37 cellular contexts compared by ENCODE assay signal in the genomic region with DNA sequence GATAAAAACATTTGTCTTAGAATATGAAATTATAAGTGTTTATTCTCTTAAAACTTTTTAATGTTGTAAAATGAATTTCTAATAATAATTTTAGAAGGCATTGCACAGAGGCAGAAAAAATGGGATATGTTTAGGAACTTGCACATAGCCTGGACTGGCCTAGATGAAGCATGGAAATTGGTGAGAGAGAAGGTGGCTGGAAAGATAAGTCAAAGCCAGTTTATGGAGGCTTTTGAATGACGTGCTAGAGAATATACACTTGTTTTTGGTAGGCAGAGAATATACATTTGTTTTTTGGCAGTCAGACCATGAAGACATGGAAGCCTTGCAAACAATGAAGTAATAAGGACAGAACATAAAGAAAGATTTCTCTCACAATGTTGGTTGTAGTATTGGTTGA. TPM values are rescaled to one million over a fixed set of nuclear protein-coding genes. Genes with fewer than 3 reads are reported as not detected.
"Had no signal": no experiment of that assay in that cellular context is flagged by ENCODE, and none has a peak within 500 bp of the region (broad histone marks: within the 10 kb centered on the region; RNA-seq: fewer than 3 reads in every experiment).

No MANE protein-coding gene starts in this region.

- H3K36me3 ChIP-seq: adrenal gland, brain microvascular endothelial cell, breast epithelium had no signal

- H3K27me3 ChIP-seq: adrenal gland, body of pancreas, brain microvascular endothelial cell, breast epithelium had no signal

- FAIRE-seq: astrocyte had no signal

- H3K4me3 ChIP-seq: adrenal gland, body of pancreas, breast epithelium had no signal

- H3K9me3 ChIP-seq: adrenal gland, body of pancreas, breast epithelium had no signal

- ATAC-seq: activated CD8-positive, alpha-beta T cell treated with anti-CD3 and anti-CD28 coated beads for 36 hours; activated naive CD4-positive, alpha-beta T cell treated with anti-CD3 and anti-CD28 coated beads, Interleukin-2, amount 50 U/mL, for 72 hours; activated T-cell treated with anti-CD3 and anti-CD28 coated beads, Interleukin-2, amount 50 U/mL, for 4 hours; activated T-cell treated with anti-CD3 and anti-CD28 coated beads, Interleukin-2, amount 50 U/mL, for 72 hours; activated T-helper 17 cell treated with anti-CD3 and anti-CD28 coated beads, Interleukin-2, amount 50 U/mL, for 72 hours; body of pancreas had no signal

- DNase-seq: activated B cell treated with CpG ODN at 0.5 μM for 24 hours; activated CD4-positive, alpha-beta memory T cell treated with anti-CD3 and anti-CD28 coated beads for 36 hours; activated CD4-positive, alpha-beta T cell treated with anti-CD3 and anti-CD28 coated beads for 4 hours; activated CD4-positive, alpha-beta T cell treated with anti-CD3 and anti-CD28 coated beads, Interleukin-2, amount 10 ng/mL, durations not matched to agents 24 days and 14 days; activated CD4-positive, alpha-beta T cell treated with anti-CD3 and anti-CD28 coated beads, Interleukin-2, amount 50 U/mL, for 1 hour; activated CD4-positive, alpha-beta T cell treated with anti-CD3 and anti-CD28 coated beads, Interleukin-2, amount 50 U/mL, for 4 hours; activated CD4-positive, CD25-positive, alpha-beta regulatory T cell treated with anti-CD3 and anti-CD28 coated beads, Interleukin-2, amount 50 U/mL, for 72 hours; activated CD8-positive, alpha-beta memory T cell treated with anti-CD3 and anti-CD28 coated beads, Interleukin-2, amount 50 U/mL, for 4 hours; activated CD8-positive, alpha-beta T cell treated with anti-CD3 and anti-CD28 coated beads for 36 hours; activated effector memory CD4-positive, alpha-beta T cell treated with anti-CD3 and anti-CD28 coated beads, Interleukin-2, amount 50 U/mL, for 16 hours; activated gamma-delta T cell treated with Interleukin-2 at 50 U/mL for 16 hours; activated naive CD4-positive, alpha-beta T cell; activated naive CD4-positive, alpha-beta T cell treated with anti-CD3 and anti-CD28 coated beads for 36 hours; activated naive CD4-positive, alpha-beta T cell treated with anti-CD3 and anti-CD28 coated beads, Interleukin-2, amount 50 U/mL, for 16 hours; activated naive CD8-positive, alpha-beta T cell treated with anti-CD3 and anti-CD28 coated beads for 36 hours; activated T-cell treated with anti-CD3 and anti-CD28 coated beads for 4 hours; activated T-cell treated with anti-CD3 and anti-CD28 coated beads, Interleukin-2, amount 50 U/mL, for 1 hour; activated T-cell treated with anti-CD3 and anti-CD28 coated beads, Interleukin-2, amount 50 U/mL, for 4 hours; activated T-cell treated with anti-CD3 and anti-CD28 coated beads, Interleukin-2, amount 50 U/mL, for 72 hours; adrenal gland; amniotic stem cell; aorta; body of pancreas; brain microvascular endothelial cell; central memory CD4-positive, alpha-beta T cell; T-helper 1 cell; T-helper 2 cell; T-helper 9 cell had no signal

- H3K27ac ChIP-seq: adrenal gland, body of pancreas, brain microvascular endothelial cell, breast epithelium, VCaP had no signal

- H3K4me1 ChIP-seq: adrenal gland, breast epithelium had no signal

RNA-seq across cellular contexts. Expression of gene C4BPA, which starts 2.3 kb away (rescaled TPM):
- total RNA-seq: activated B cell treated with CpG ODN at 0.5 μM for 24 hours; activated CD4-positive, alpha-beta memory T cell treated with anti-CD3 and anti-CD28 coated beads for 36 hours; activated CD4-positive, alpha-beta T cell treated with anti-CD3 and anti-CD28 coated beads, Interleukin-2, amount 10 ng/mL, durations not matched to agents 24 days and 14 days; activated CD8-positive, alpha-beta memory T cell treated with anti-CD3 and anti-CD28 coated beads for 36 hours; activated CD8-positive, alpha-beta T cell treated with anti-CD3 and anti-CD28 coated beads for 36 hours; activated naive CD4-positive, alpha-beta T cell treated with anti-CD3 and anti-CD28 coated beads for 36 hours; activated naive CD4-positive, alpha-beta T cell treated with anti-CD3 and anti-CD28 coated beads, Interleukin-2, amount 50 U/mL, for 72 hours; activated naive CD8-positive, alpha-beta T cell treated with anti-CD3 and anti-CD28 coated beads for 36 hours; activated T-cell treated with anti-CD3 and anti-CD28 coated beads, Interleukin-2, amount 50 U/mL, for 72 hours; activated T-helper 1 cell treated with anti-CD3 and anti-CD28 coated beads, Interleukin-12 subunit alpha, Interleukin-12 subunit beta, Interleukin-2, Interleukin-4 antibody, amounts not matched to agents 30 ng/mL and 10 ng/mL and 1 ng/mL, durations not matched to agents 14 hours and 24 hours and 36 hours; activated T-helper 17 cell treated with anti-CD3 and anti-CD28 coated beads, Interleukin-2, amount 50 U/mL, for 72 hours; astrocyte; cardiac septum; cerebellum had no signal

RNA-seq across cellular contexts. Expression of gene C4BPB, which starts 13.1 kb away (rescaled TPM):
- total RNA-seq: cerebellum had no signal
